Comparison of ENCODE assay signal across 1 cellular context in genomic region chr11:61361686-61362541, GRCh38.
TF ChIP-seq lines count a peak whose summit lies in the region.

Gene CYB561A3 (minus strand): TSS chr11:61361882. CDS start chr11:61356713, 5,169 bp downstream.
Gene TMEM138 (plus strand): TSS chr11:61362374. CDS start chr11:61364391, 2,017 bp downstream.

TF ChIP-seq in K562, 482 proteins besides CTCF, POLR2A, EP300 and RAD21 (continued from another document and continues in another):
- TF ChIP-seq PRDM10 (IDR thresholded peaks at IDR 0.05; ENCODE audit: partially characterized antibody) (peak; percentile 25), HSF4 (CRISPR knock-in tag; IDR thresholded peaks at IDR 0.05; ENCODE audit: borderline replicate concordance) (no peak), ZNF586 (CRISPR knock-in tag; conservative IDR thresholded peaks at IDR 0.05) (no peak), ZNF561 (CRISPR knock-in tag; conservative IDR thresholded peaks at IDR 0.05) (no peak), RCOR1 (IDR thresholded peaks at IDR 0.05; ENCODE audit: borderline replicate concordance in 1 of 2, low read depth in 2 of 2, low read length in 2 of 2) (no peak; a peak in 1 of 4 replicates), KAT8 (IDR thresholded peaks at IDR 0.05; ENCODE audit: low read depth) (no peak), HBP1 (CRISPR knock-in tag; IDR thresholded peaks at IDR 0.05) (0 out of 2 replicates have a peak, but pooled peaks have one; percentile 46), ZNF407 (IDR thresholded peaks at IDR 0.05; ENCODE audit: low read depth) (no peak), ZNF280A (IDR thresholded peaks at IDR 0.05; ENCODE audit: low read depth, partially characterized antibody) (no peak), TFAP4 (CRISPR knock-in tag; IDR thresholded peaks at IDR 0.05; ENCODE audit: borderline replicate concordance) (peak; percentile 81; the same call in 1 of the 2 replicates), BCLAF1 (IDR thresholded peaks at IDR 0.05; ENCODE audit: borderline replicate concordance in 1 of 2, control insufficient read depth in 1 of 2, low read depth in 2 of 2, low read length in 1 of 2) (0 out of 4 replicates have a peak, but pooled peaks of 1 of the 2 experiments have one; percentile 39), ATF3 (IDR thresholded peaks at IDR 0.05) (no peak), ATF3 (CRISPR knock-in tag; conservative IDR thresholded peaks at IDR 0.05) (no peak), U2AF1 (optimal IDR thresholded peaks at IDR 0.05; ENCODE audit: low read depth, low read length) (no peak), SPI1 (IDR thresholded peaks at IDR 0.05; ENCODE audit: borderline replicate concordance, low read depth, low read length) (no peak), ZNF274 (IDR thresholded peaks at IDR 0.05; ENCODE audit: borderline replicate concordance, low read depth, low read length) (no peak), ZEB2 (IDR thresholded peaks at IDR 0.05) (no peak), MCM5 (IDR thresholded peaks at IDR 0.05; ENCODE audit: low read depth) (no peak), ZNF224 (CRISPR knock-in tag; IDR thresholded peaks at IDR 0.05) (no peak), E2F4 (CRISPR knock-in tag; IDR thresholded peaks at IDR 0.05; ENCODE audit: low read depth) (peak; percentile 80; the same call in 1 of the 2 replicates), MYC (IDR thresholded peaks at IDR 0.05; ENCODE audit: low read depth, low read length) (peak; percentile 87), MYC (CRISPR knock-in tag; IDR thresholded peaks at IDR 0.05; ENCODE audit: borderline replicate concordance, low read depth) (peak; percentile 76; the same call in 1 of the 2 replicates), ZNF518B (CRISPR knock-in tag; IDR thresholded peaks at IDR 0.05) (no peak), CTBP1 (IDR thresholded peaks at IDR 0.05; ENCODE audit: borderline replicate concordance) (peak; percentile 68)
